Comparison of ENCODE assay signal across 8 cellular contexts in the genomic region with DNA sequence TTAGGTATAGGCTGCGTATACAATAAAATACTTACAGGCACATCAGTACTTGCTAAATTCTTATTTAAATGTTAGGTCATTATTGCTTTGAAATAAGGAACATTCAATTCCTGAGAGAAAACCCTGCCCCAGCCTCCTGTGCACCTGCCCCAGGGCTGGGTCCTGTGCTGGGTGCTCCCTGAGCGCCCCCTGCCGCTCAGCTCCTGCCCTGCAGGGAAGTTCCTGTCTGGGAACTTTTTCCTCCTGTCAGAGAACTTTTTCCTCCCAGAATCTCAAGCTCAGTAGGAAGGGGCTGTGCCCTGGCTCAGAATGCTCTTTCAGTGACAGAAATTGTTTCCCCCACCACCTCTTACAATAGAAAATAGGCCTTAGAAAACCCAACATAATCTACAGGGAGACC.
A peak's percentile ranks its signal among the peaks of the same experiment; 100 is the strongest.
DNase-seq lines count a peak whose midpoint lies in the region; ATAC-seq and TF ChIP-seq lines count a peak whose summit lies in the region.

No MANE protein-coding gene starts in this region.

- no peaks in the 10 kb centered on the region for H3K27me3 ChIP-seq in Peyer's patch

- no peaks in the 10 kb centered on the region for H3K4me1 ChIP-seq in Peyer's patch

- no peak overlapping the region for H3K27ac ChIP-seq in Peyer's patch

- ATAC-seq in HG02678 (IDR thresholded peaks at IDR 0.05; ENCODE audit: unreplicated experiment) = no peak
- no peak for ATAC-seq in omental fat pad (ENCODE audit: low FRiP score)

- no peaks in the 10 kb centered on the region for H3K9me3 ChIP-seq in Peyer's patch

- no peaks in the 10 kb centered on the region for H3K36me3 ChIP-seq in Peyer's patch

- no peak for TF ChIP-seq POLR2A in Peyer's patch (IDR thresholded peaks at IDR 0.05)

- H3K4me3 ChIP-seq in Peyer's patch = no peak overlapping the region

- DNase-seq in stimulated activated naive CD4-positive, alpha-beta T cell (lab: John Stamatoyannopoulos, UW) = peak in 5 of 6 experiments; percentile 2 to 28 (median 13)
- DNase-seq in stimulated activated naive CD4-positive, alpha-beta T cell treated with Interleukin-2 at 50 U/mL for 16 hours (lab: John Stamatoyannopoulos, UW) = no peak
- DNase-seq in Peyer's patch (peak in 2 of 3 donors; percentile 43 to 60), NCI-H1930 (lab: John Stamatoyannopoulos, UW) (no peak), omental fat pad (ENCODE audit: low spot score) (no peak), amniotic stem cell (lab: John Stamatoyannopoulos, UW) (no peak)
- DNase-seq in central memory CD4-positive, alpha-beta T cell = peak; percentile 9

- peak in 5 of 6 experiments; percentile 27 to 59 (median 36) for TF ChIP-seq CTCF in Peyer's patch (IDR thresholded peaks at IDR 0.05)
- no peak for TF ChIP-seq CTCF in omental fat pad (IDR thresholded peaks at IDR 0.05)

Comparison
In these comparisons a context has a peak if more than half of its experiments do, and no peak if none do; other contexts are left out.
1. DNase-seq: peak in stimulated activated naive CD4-positive, alpha-beta T cell (5 of 6), Peyer's patch (2 of 3) and central memory CD4-positive, alpha-beta T cell (single experiment); none in stimulated activated naive CD4-positive, alpha-beta T cell treated with Interleukin-2 at 50 U/mL for 16 hours (single experiment), NCI-H1930 (0 of 2), omental fat pad (single experiment) and amniotic stem cell (single experiment).
2. CTCF ChIP-seq: peak in Peyer's patch (5 of 6); none in omental fat pad (0 of 3).